Comparison of ENCODE assay signal across 17 cellular contexts in genomic region chr4:105994061-105994460, GRCh38.
"Had no signal": no experiment of that assay in that cellular context is flagged by ENCODE, and none has a peak within 500 bp of the region (broad histone marks: within the 10 kb centered on the region; RNA-seq: fewer than 3 reads in every experiment).

No MANE protein-coding gene starts in this region.

- H3K27ac ChIP-seq: cardiac muscle cell, epithelial cell of prostate, WERI-Rb-1 had no signal

- H3K36me3 ChIP-seq: cardiac muscle cell, WERI-Rb-1 had no signal

- H3K9me3 Mint-ChIP-seq: activated T-helper 1 cell treated with anti-CD3 and anti-CD28 coated beads, Interleukin-12 subunit alpha, Interleukin-12 subunit beta, Interleukin-2, Interleukin-4 antibody, amounts not matched to agents 30 ng/mL and 10 ng/mL and 1 ng/mL, durations not matched to agents 14 hours and 24 hours and 36 hours; type B pancreatic cell had no signal

- DNase-seq: activated CD4-positive, alpha-beta T cell treated with anti-CD3 and anti-CD28 coated beads for 48 hours; activated CD8-positive, alpha-beta memory T cell treated with anti-CD3 and anti-CD28 coated beads, Interleukin-2, amount 50 U/mL, for 48 hours; activated CD8-positive, alpha-beta T cell treated with anti-CD3 and anti-CD28 coated beads, Interleukin-2, amount 10 ng/mL, durations not matched to agents 7 days and 5 days; activated naive CD4-positive, alpha-beta T cell; effector CD8-positive, alpha-beta T cell; glutamatergic neuron; occipital lobe; stimulated activated CD4-positive, alpha-beta T cell treated with anti-CD3 and anti-CD28 coated beads, Interleukin-12 subunit alpha, Interleukin-12 subunit beta, amount 100 ng/mL, for 4 hours; stimulated activated naive CD4-positive, alpha-beta T cell; substantia nigra; T-helper 9 cell; WERI-Rb-1 had no signal

- H3K27me3 ChIP-seq: cardiac muscle cell had no signal

- H3K4me3 Mint-ChIP-seq: activated CD8-positive, alpha-beta T cell treated with anti-CD3 and anti-CD28 coated beads, Interleukin-2, amount 10 ng/mL, durations not matched to agents 7 days and 5 days; activated T-helper 1 cell treated with anti-CD3 and anti-CD28 coated beads, Interleukin-12 subunit alpha, Interleukin-12 subunit beta, Interleukin-2, Interleukin-4 antibody, amounts not matched to agents 30 ng/mL and 10 ng/mL and 1 ng/mL, durations not matched to agents 14 hours and 24 hours and 36 hours; natural killer cell treated with Interleukin-12 subunit alpha and Interleukin-12 subunit beta and Interleukin-15 and Interleukin-18, amount 100 ng/mL, for 72 hours; type B pancreatic cell had no signal

- H3K36me3 Mint-ChIP-seq: natural killer cell treated with Interleukin-12 subunit alpha and Interleukin-12 subunit beta and Interleukin-15 and Interleukin-18, amount 100 ng/mL, for 72 hours; type B pancreatic cell had no signal

- H3K27ac Mint-ChIP-seq: activated CD8-positive, alpha-beta T cell treated with anti-CD3 and anti-CD28 coated beads, Interleukin-2, amount 10 ng/mL, durations not matched to agents 7 days and 5 days; activated T-helper 1 cell treated with anti-CD3 and anti-CD28 coated beads, Interleukin-12 subunit alpha, Interleukin-12 subunit beta, Interleukin-2, Interleukin-4 antibody, amounts not matched to agents 30 ng/mL and 10 ng/mL and 1 ng/mL, durations not matched to agents 14 hours and 24 hours and 36 hours; natural killer cell treated with Interleukin-12 subunit alpha and Interleukin-12 subunit beta and Interleukin-15 and Interleukin-18, amount 100 ng/mL, for 72 hours; type B pancreatic cell had no signal

- H3K27me3 Mint-ChIP-seq: natural killer cell treated with Interleukin-12 subunit alpha and Interleukin-12 subunit beta and Interleukin-15 and Interleukin-18, amount 100 ng/mL, for 72 hours; type B pancreatic cell had no signal

- H3K4me3 ChIP-seq: cardiac muscle cell had no signal
